ENCODE assay signal across 1 cellular context in the genomic region with DNA sequence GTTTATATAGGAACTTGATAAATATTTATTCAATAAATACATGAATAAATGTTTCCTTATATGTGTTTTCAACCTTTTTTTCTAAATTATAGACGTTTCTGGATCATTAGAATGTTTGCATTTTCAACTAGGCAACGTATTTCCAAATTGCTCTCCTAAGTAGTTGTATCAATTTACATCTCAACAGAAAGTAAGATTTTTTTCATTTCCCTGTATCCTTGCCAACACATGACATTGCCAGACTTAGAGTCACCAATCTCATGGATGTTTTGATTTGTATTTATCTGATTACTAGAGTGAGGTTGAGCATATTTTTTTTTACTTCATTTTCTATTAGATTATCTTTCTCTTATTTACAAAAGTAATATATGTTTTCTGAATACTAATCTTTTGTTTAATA.
TF ChIP-seq lines count a peak whose summit lies in the region.

No MANE protein-coding gene starts in this region.

TF ChIP-seq in K562, 482 proteins besides CTCF, POLR2A, EP300 and RAD21:
- TF ChIP-seq RHOXF2B (CRISPR knock-in tag; conservative IDR thresholded peaks at IDR 0.05), result no peak
- no peak for TF ChIP-seq ZNF124 (CRISPR knock-in tag; IDR thresholded peaks at IDR 0.05)
- no peak for TF ChIP-seq CBX5 (IDR thresholded peaks at IDR 0.05; ENCODE audit: borderline replicate concordance, low read depth)
- TF ChIP-seq CBFA2T2 (conservative IDR thresholded peaks at IDR 0.05), result no peak
- TF ChIP-seq GMEB1 (CRISPR knock-in tag; IDR thresholded peaks at IDR 0.05), result no peak
- no peak for TF ChIP-seq NFRKB (IDR thresholded peaks at IDR 0.05; ENCODE audit: low read depth)
- TF ChIP-seq ZNF592 (IDR thresholded peaks at IDR 0.05), result no peak
- TF ChIP-seq, protein P1, sequence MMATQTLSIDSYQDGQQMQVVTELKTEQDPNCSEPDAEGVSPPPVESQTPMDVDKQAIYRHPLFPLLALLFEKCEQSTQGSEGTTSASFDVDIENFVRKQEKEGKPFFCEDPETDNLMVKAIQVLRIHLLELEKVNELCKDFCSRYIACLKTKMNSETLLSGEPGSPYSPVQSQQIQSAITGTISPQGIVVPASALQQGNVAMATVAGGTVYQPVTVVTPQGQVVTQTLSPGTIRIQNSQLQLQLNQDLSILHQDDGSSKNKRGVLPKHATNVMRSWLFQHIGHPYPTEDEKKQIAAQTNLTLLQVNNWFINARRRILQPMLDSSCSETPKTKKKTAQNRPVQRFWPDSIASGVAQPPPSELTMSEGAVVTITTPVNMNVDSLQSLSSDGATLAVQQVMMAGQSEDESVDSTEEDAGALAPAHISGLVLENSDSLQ (IDR thresholded peaks at IDR 0.05), result no peak
- no peak for TF ChIP-seq NONO (IDR thresholded peaks at IDR 0.05; ENCODE audit: low read depth in 2 of 2, low read length in 1 of 2)
TF ChIP-seq in K562: peak in this region for 0.
